In the genomic region with DNA sequence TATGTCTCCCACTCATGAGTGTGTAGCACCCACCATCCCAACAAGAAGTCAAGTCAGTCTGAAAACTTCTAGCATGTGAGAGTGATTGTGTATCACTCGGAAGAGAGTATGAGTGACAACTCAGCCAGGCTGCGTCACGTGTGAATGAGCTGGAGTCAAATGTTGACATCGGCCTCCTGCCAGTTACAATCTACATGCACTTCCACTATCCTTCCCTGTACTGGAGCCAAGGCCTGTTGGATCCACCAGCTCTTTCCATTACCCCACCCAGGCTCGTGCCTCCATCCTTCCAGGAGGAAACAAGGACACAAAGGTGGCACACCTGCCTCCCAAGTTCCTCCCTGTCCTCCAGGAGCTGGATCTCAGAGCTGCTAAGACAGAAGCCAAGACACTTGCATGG, we compare ENCODE assay signal across 22 cellular contexts.
DNase-seq lines count a peak whose midpoint lies in the region; ATAC-seq and TF ChIP-seq lines count a peak whose summit lies in the region.
"Had no signal": no experiment of that assay in that cellular context is flagged by ENCODE, and none has a peak within 500 bp of the region (broad histone marks: within the 10 kb centered on the region; RNA-seq: fewer than 3 reads in every experiment).

No MANE protein-coding gene starts in this region.

- H3K4me1 ChIP-seq in heart left ventricle (peaks cover 0 to 11% (median 0%) of the 10 kb centered on the region in 12 donors), mucosa of descending colon (ENCODE audit: low read depth) (no peaks in the 10 kb centered on the region)
- H3K4me1 ChIP-seq: A549, HAP-1 had no signal

- 30 to 71% (median 49%) methylated on average over 5 of the region's 5 CpGs for WGBS in heart left ventricle, 4 donors

- in situ Hi-C loops in SK-MEL-5 (cut with HindIII; ENCODE audit: low pct_unique_long_range_greater_than_20kb, low sequenced_read_pairs), result no loop called here

- DNase-seq in LNCaP clone FGC (ENCODE audit: low read depth) (peak; percentile 40), SK-MEL-5 (ENCODE audit: low read depth, low spot score) (peak; percentile 11), heart left ventricle (peak in 3 of 5 donors; percentile 14 to 67 (median 46)), mucosa of descending colon (peak in 1 of 3 donors; percentile 14)
- DNase-seq: AML-193; C1 segment of cervical spinal cord; CD4-positive, alpha-beta memory T cell; COR-L47; DMS53; HFFc6; KBM-7; MM.1S; NCI-H2081; NCI-H2227 treated with DMSO at 0.1 percent for 48 hours; NCI-H526 treated with DMSO at 0.1 percent for 48 hours had no signal

- H3K9me3 ChIP-seq in heart left ventricle (no peaks in the 10 kb centered on the region), mucosa of descending colon (no peaks in the 10 kb centered on the region)
- H3K9me3 ChIP-seq: A549, HAP-1 had no signal

- H3K4me3 ChIP-seq in LNCaP clone FGC (ENCODE audit: low read depth, low read length) (no peak overlapping the region), heart left ventricle (no peak overlapping the region), mucosa of descending colon (no peak overlapping the region)
- H3K4me3 ChIP-seq: A549, HAP-1 had no signal

- TF ChIP-seq POLR2A in heart left ventricle (IDR thresholded peaks at IDR 0.05), result no peak

- intact Hi-C loops in heart left ventricle (cut with DNase I) (no loop called here), mucosa of descending colon (cut with DNase I, micrococcal nuclease) (no loop called here)

- TF ChIP-seq CTCF in LNCaP clone FGC (IDR thresholded peaks at IDR 0.05; ENCODE audit: control insufficient read depth, extremely low read depth, insufficient read depth), result no peak
- TF ChIP-seq CTCF in heart left ventricle (IDR thresholded peaks at IDR 0.05), result no peak
- TF ChIP-seq CTCF in mucosa of descending colon (IDR thresholded peaks at IDR 0.05), result no peak

- ATAC-seq in heart left ventricle, result peak; percentile 42 to 72 (median 64)
- ATAC-seq in mucosa of descending colon, result peak; percentile 13
- no peak for ATAC-seq in GM19467 (IDR thresholded peaks at IDR 0.05; ENCODE audit: unreplicated experiment)
- ATAC-seq in GM19035 (IDR thresholded peaks at IDR 0.05; ENCODE audit: unreplicated experiment), result no peak
- no peak for ATAC-seq in GM21825 (IDR thresholded peaks at IDR 0.05; ENCODE audit: unreplicated experiment)
- ATAC-seq: A549, Panc1, SK-N-SH treated with all-trans-retinoic acid at 6 μM for 48 hours had no signal

- no peaks in the 10 kb centered on the region for H3K36me3 ChIP-seq in heart left ventricle
- H3K36me3 ChIP-seq in mucosa of descending colon (ENCODE audit: low read depth), result no peaks in the 10 kb centered on the region
- H3K36me3 ChIP-seq: HAP-1 had no signal

- no peak overlapping the region for H3K27ac ChIP-seq in heart left ventricle
- H3K27ac ChIP-seq: A549 had no signal

- H3K27me3 ChIP-seq in heart left ventricle, result peaks cover 0 to 3% (median 0%) of the 10 kb centered on the region in 9 donors

Comparison
In these comparisons a context has a peak if more than half of its experiments do, and no peak if none do; other contexts are left out.
1. ATAC-seq: peak in heart left ventricle (4 of 4) and mucosa of descending colon (single experiment); none in GM19467 (single experiment), GM19035 (single experiment) and GM21825 (single experiment).